Comparison of ENCODE assay signal across 12 cellular contexts in genomic region chr17:50394711-50395110, GRCh38. TPM values are rescaled to one million over a fixed set of nuclear protein-coding genes. Genes with fewer than 3 reads are reported as not detected.
DNase-seq lines count a peak whose midpoint lies in the region; ATAC-seq and TF ChIP-seq lines count a peak whose summit lies in the region.
"Had no signal": no experiment of that assay in that cellular context is flagged by ENCODE, and none has a peak within 500 bp of the region (broad histone marks: within the 10 kb centered on the region; RNA-seq: fewer than 3 reads in every experiment).

No MANE protein-coding gene starts in this region.

- no peak for TF ChIP-seq CTCF in brain (conservative IDR thresholded peaks at IDR 0.05)
- no peak for TF ChIP-seq CTCF in dorsolateral prefrontal cortex (IDR thresholded peaks at IDR 0.05 in 54 of 56, conservative IDR thresholded peaks at IDR 0.05 in 2 of 56; ENCODE audit: low read depth in 1 of 56, partially characterized antibody in 56 of 56)
- no peak for TF ChIP-seq CTCF in foreskin keratinocyte (conservative IDR thresholded peaks at IDR 0.05)

- no peak for ATAC-seq in natural killer cell treated with Interleukin-12 subunit alpha and Interleukin-12 subunit beta and Interleukin-15 and Interleukin-18, amount 100 ng/mL, for 72 hours
- no peak for ATAC-seq in foreskin keratinocyte

- DNase-seq in T-helper 1 cell (no peak), MG63 (no peak), dorsolateral prefrontal cortex (no peak), foreskin keratinocyte (no peak)
- no peak for DNase-seq in natural killer cell treated with Interleukin-12 subunit alpha and Interleukin-12 subunit beta and Interleukin-15 and Interleukin-18, amount 100 ng/mL, for 72 hours (ENCODE audit: low spot score)
- no peak for DNase-seq in stimulated activated CD4-positive, alpha-beta T cell treated with anti-CD3 and anti-CD28 coated beads, Interleukin-4, amount 100 ng/mL, for 24 hours
- DNase-seq: esophagus squamous epithelium, left ventricle myocardium inferior, NCI-H1436 had no signal

- H3K4me3 ChIP-seq in MG63 (peak overlapping the region; percentile 95), dorsolateral prefrontal cortex (no peak overlapping the region)
- H3K4me3 ChIP-seq: esophagus squamous epithelium, right atrium auricular region had no signal

- H3K36me3 Mint-ChIP-seq in T-helper 1 cell treated with Interleukin-12 subunit alpha and Interleukin-12 subunit beta and Interleukin-4 antibody, amounts not matched to agents 30 μg/mL and 1 μg/mL, for 36 hours (ENCODE audit: low read depth): peaks cover 41% of the 10 kb centered on the region
- H3K36me3 Mint-ChIP-seq in brain: peaks cover 58% of the 10 kb centered on the region
- H3K36me3 Mint-ChIP-seq in natural killer cell treated with Interleukin-12 subunit alpha and Interleukin-12 subunit beta and Interleukin-15 and Interleukin-18, amount 100 ng/mL, for 72 hours: peaks cover 31% of the 10 kb centered on the region

- no peaks in the 10 kb centered on the region for H3K9me3 Mint-ChIP-seq in T-helper 1 cell treated with Interleukin-12 subunit alpha and Interleukin-12 subunit beta and Interleukin-4 antibody, amounts not matched to agents 30 μg/mL and 1 μg/mL, for 36 hours
- peaks cover 0 to 8% (median 4%) of the 10 kb centered on the region in 5 experiments for H3K9me3 Mint-ChIP-seq in brain
- no peaks in the 10 kb centered on the region for H3K9me3 Mint-ChIP-seq in natural killer cell treated with Interleukin-12 subunit alpha and Interleukin-12 subunit beta and Interleukin-15 and Interleukin-18, amount 100 ng/mL, for 72 hours

- H3K4me1 Mint-ChIP-seq in T-helper 1 cell treated with Interleukin-12 subunit alpha and Interleukin-12 subunit beta and Interleukin-4 antibody, amounts not matched to agents 30 μg/mL and 1 μg/mL, for 36 hours (ENCODE audit: low read depth): peaks cover 24% of the 10 kb centered on the region
- peaks cover 27% of the 10 kb centered on the region for H3K4me1 Mint-ChIP-seq in brain
- H3K4me1 Mint-ChIP-seq in natural killer cell treated with Interleukin-12 subunit alpha and Interleukin-12 subunit beta and Interleukin-15 and Interleukin-18, amount 100 ng/mL, for 72 hours (ENCODE audit: low read depth in 2 of 2): peaks cover 31 to 38% of the 10 kb centered on the region in 2 donors

- no peaks in the 10 kb centered on the region for H3K9me3 ChIP-seq in MG63
- H3K9me3 ChIP-seq: esophagus squamous epithelium, left ventricle myocardium inferior, right atrium auricular region had no signal

- H3K27me3 ChIP-seq in MG63 (no peaks in the 10 kb centered on the region), dorsolateral prefrontal cortex (no peaks in the 10 kb centered on the region), foreskin keratinocyte (no peaks in the 10 kb centered on the region)
- H3K27me3 ChIP-seq: esophagus squamous epithelium, right atrium auricular region had no signal

- intact Hi-C loops in dorsolateral prefrontal cortex (cut with DNase I): loop anchor here in 1 of 2 donors (5.0 kb wide), 1 partner anchor 32 kb away; no protein-coding TSS in a partner anchor

- H3K27ac ChIP-seq in dorsolateral prefrontal cortex (no peak overlapping the region), foreskin keratinocyte (no peak overlapping the region)
- H3K27ac ChIP-seq: esophagus squamous epithelium, left ventricle myocardium inferior, right atrium auricular region had no signal

- H3K27me3 Mint-ChIP-seq in T-helper 1 cell treated with Interleukin-12 subunit alpha and Interleukin-12 subunit beta and Interleukin-4 antibody, amounts not matched to agents 30 μg/mL and 1 μg/mL, for 36 hours (ENCODE audit: low read depth): no peaks in the 10 kb centered on the region
- H3K27me3 Mint-ChIP-seq in brain: peaks cover 11% of the 10 kb centered on the region
- no peaks in the 10 kb centered on the region for H3K27me3 Mint-ChIP-seq in natural killer cell treated with Interleukin-12 subunit alpha and Interleukin-12 subunit beta and Interleukin-15 and Interleukin-18, amount 100 ng/mL, for 72 hours

- H3K4me3 Mint-ChIP-seq in T-helper 1 cell treated with Interleukin-12 subunit alpha and Interleukin-12 subunit beta and Interleukin-4 antibody, amounts not matched to agents 30 μg/mL and 1 μg/mL, for 36 hours: peak overlapping the region; percentile 97
- H3K4me3 Mint-ChIP-seq in brain: peak overlapping the region; percentile 94 to 99 (median 96)
- peak overlapping the region; percentile 94 for H3K4me3 Mint-ChIP-seq in natural killer cell treated with Interleukin-12 subunit alpha and Interleukin-12 subunit beta and Interleukin-15 and Interleukin-18, amount 100 ng/mL, for 72 hours

- H3K36me3 ChIP-seq in MG63: peaks cover 74% of the 10 kb centered on the region

- H3K4me1 ChIP-seq in foreskin keratinocyte: peaks cover 8% of the 10 kb centered on the region

- peak overlapping the region; percentile 26 for H3K27ac Mint-ChIP-seq in T-helper 1 cell treated with Interleukin-12 subunit alpha and Interleukin-12 subunit beta and Interleukin-4 antibody, amounts not matched to agents 30 μg/mL and 1 μg/mL, for 36 hours
- H3K27ac Mint-ChIP-seq in brain: peak overlapping the region in 4 of 5 experiments; percentile 28 to 96 (median 48)
- H3K27ac Mint-ChIP-seq in natural killer cell treated with Interleukin-12 subunit alpha and Interleukin-12 subunit beta and Interleukin-15 and Interleukin-18, amount 100 ng/mL, for 72 hours: peak overlapping the region; percentile 55 to 95

RNA-seq across cellular contexts. Expression of gene LRRC59, which starts 2.6 kb away (rescaled TPM):
- 365 and 417 TPM in 2 replicates for total RNA-seq in MG63 (2014; rRNA removed; shearing (Covaris generic); ENCODE audit: low replicate concordance)
- 78.7 TPM for polyA plus RNA-seq in brain (ENCODE audit: insufficient read depth, low read depth, low replicate concordance)
- 100 to 1,000 TPM in 1 of 2 donors, 10 to 100 TPM in 1; 90.8 to 138 TPM for total RNA-seq in natural killer cell treated with Interleukin-12 subunit alpha and Interleukin-12 subunit beta and Interleukin-15 and Interleukin-18, amount 100 ng/mL, for 72 hours
- 10 to 100 TPM; 26.1 to 54.3 (median 38.0) TPM for total RNA-seq in dorsolateral prefrontal cortex
- 223 and 231 TPM in 2 replicates for total RNA-seq in foreskin keratinocyte
- polyA plus RNA-seq in foreskin keratinocyte: 166 and 173 TPM in 2 replicates

RNA-seq across cellular contexts. Expression of gene EME1, which starts 21.7 kb away (rescaled TPM):
- total RNA-seq in MG63 (2014; rRNA removed; shearing (Covaris generic); ENCODE audit: low replicate concordance): 6.3 and 9.5 TPM in 2 replicates
- polyA plus RNA-seq in brain (ENCODE audit: insufficient read depth, low read depth, low replicate concordance): 6.0 TPM
- total RNA-seq in natural killer cell treated with Interleukin-12 subunit alpha and Interleukin-12 subunit beta and Interleukin-15 and Interleukin-18, amount 100 ng/mL, for 72 hours: 10 to 100 TPM; 15.8 to 40.2 TPM
- 1 to 10 TPM in 73 of 120 experiments, under 1 TPM in 36, not detected in 11; 0.19 to 4.9 (median 1.3) TPM for total RNA-seq in dorsolateral prefrontal cortex
- total RNA-seq in foreskin keratinocyte: 11.8 and 13.5 TPM in 2 replicates
- polyA plus RNA-seq in foreskin keratinocyte: 8.5 and 9.7 TPM in 2 replicates

RNA-seq across cellular contexts. Expression of gene MRPL27, which starts 21.7 kb away (rescaled TPM):
- total RNA-seq in MG63 (2014; rRNA removed; shearing (Covaris generic); ENCODE audit: low replicate concordance): 74.4 and 99.7 TPM in 2 replicates
- polyA plus RNA-seq in brain (ENCODE audit: insufficient read depth, low read depth, low replicate concordance) (81.3 TPM), foreskin keratinocyte (171 and 178 TPM in 2 replicates)
- 10 to 100 TPM; 62.7 to 77.7 TPM for total RNA-seq in natural killer cell treated with Interleukin-12 subunit alpha and Interleukin-12 subunit beta and Interleukin-15 and Interleukin-18, amount 100 ng/mL, for 72 hours
- total RNA-seq in dorsolateral prefrontal cortex (10 to 100 TPM; 38.9 to 85.2 (median 61.6) TPM), foreskin keratinocyte (116 and 123 TPM in 2 replicates)

RNA-seq across cellular contexts. Expression of gene ACSF2, which starts 31.3 kb away (rescaled TPM):
- total RNA-seq in MG63 (2014; rRNA removed; shearing (Covaris generic); ENCODE audit: low replicate concordance): 8.9 and 24.5 TPM in 2 replicates
- 7.9 TPM for polyA plus RNA-seq in brain (ENCODE audit: insufficient read depth, low read depth, low replicate concordance)
- total RNA-seq in natural killer cell treated with Interleukin-12 subunit alpha and Interleukin-12 subunit beta and Interleukin-15 and Interleukin-18, amount 100 ng/mL, for 72 hours: 10 to 100 TPM in 1 of 2 donors, 1 to 10 TPM in 1; 6.9 to 13.4 TPM
- 10 to 100 TPM in 114 of 120 experiments, 1 to 10 TPM in 6; 7.3 to 47.1 (median 17.3) TPM for total RNA-seq in dorsolateral prefrontal cortex
- total RNA-seq in foreskin keratinocyte: 37.9 and 40.6 TPM in 2 replicates
- 34.6 and 35.2 TPM in 2 replicates for polyA plus RNA-seq in foreskin keratinocyte

RNA-seq across cellular contexts. Expression of gene XYLT2, which starts 48.8 kb away (rescaled TPM):
- total RNA-seq in MG63 (2014; rRNA removed; shearing (Covaris generic); ENCODE audit: low replicate concordance): 26.5 and 27.2 TPM in 2 replicates
- polyA plus RNA-seq in brain (ENCODE audit: insufficient read depth, low read depth, low replicate concordance) (5.6 TPM), foreskin keratinocyte (21.8 and 22.2 TPM in 2 replicates)
- total RNA-seq in natural killer cell treated with Interleukin-12 subunit alpha and Interleukin-12 subunit beta and Interleukin-15 and Interleukin-18, amount 100 ng/mL, for 72 hours: 10 to 100 TPM; 19.6 to 27.1 TPM
- total RNA-seq in dorsolateral prefrontal cortex (10 to 100 TPM; 13.3 to 28.9 (median 19.3) TPM), foreskin keratinocyte (36.5 and 38.0 TPM in 2 replicates)
